Comparison of ENCODE assay signal across 1 cellular context in genomic region chr19:506404-507285, GRCh38.
TF ChIP-seq lines count a peak whose summit lies in the region.

No MANE protein-coding gene starts in this region.

TF ChIP-seq in HepG2, 621 proteins besides CTCF, POLR2A, EP300 and RAD21 (continued from another document and continues in another):
- TF ChIP-seq AHR (CRISPR knock-in tag; IDR thresholded peaks at IDR 0.05): 0 out of 2 replicates have a peak, but pooled peaks have one; percentile 60
- peak; percentile 37; the same call in 1 of the 2 replicates for TF ChIP-seq MXD3 (CRISPR knock-in tag; IDR thresholded peaks at IDR 0.05)
- TF ChIP-seq SP1 (IDR thresholded peaks at IDR 0.05): no peak
- peak; percentile 58; the same call in 1 of the 2 replicates for TF ChIP-seq SP1 (CRISPR knock-in tag; IDR thresholded peaks at IDR 0.05)
- no peak for TF ChIP-seq ZNF124 (CRISPR knock-in tag; IDR thresholded peaks at IDR 0.05)
- TF ChIP-seq TP53 (CRISPR knock-in tag; conservative IDR thresholded peaks at IDR 0.05): no peak
- no peak for TF ChIP-seq ONECUT2 (CRISPR knock-in tag; IDR thresholded peaks at IDR 0.05)
- TF ChIP-seq ZNF660 (CRISPR knock-in tag; IDR thresholded peaks at IDR 0.05; ENCODE audit: borderline replicate concordance, low read depth): no peak
- TF ChIP-seq RXRA (CRISPR knock-in tag; IDR thresholded peaks at IDR 0.05): peak; percentile 58; the same call in 1 of the 2 replicates
- no peak for TF ChIP-seq TRAFD1 (CRISPR knock-in tag; IDR thresholded peaks at IDR 0.05; ENCODE audit: borderline replicate concordance)
- no peak for TF ChIP-seq ZBTB46 (CRISPR knock-in tag; IDR thresholded peaks at IDR 0.05; ENCODE audit: borderline replicate concordance)
- TF ChIP-seq ZBTB2 (CRISPR knock-in tag; IDR thresholded peaks at IDR 0.05; ENCODE audit: low read depth): no peak
- TF ChIP-seq ZSCAN22 (CRISPR knock-in tag; IDR thresholded peaks at IDR 0.05): no peak
- TF ChIP-seq POLR2AphosphoS5 (IDR thresholded peaks at IDR 0.05; ENCODE audit: low read depth, low read length): peak; percentile 46
- no peak for TF ChIP-seq FOXO4 (CRISPR knock-in tag; conservative IDR thresholded peaks at IDR 0.05)
- no peak for TF ChIP-seq SIX4 (CRISPR knock-in tag; IDR thresholded peaks at IDR 0.05)
- TF ChIP-seq SALL2 (CRISPR knock-in tag; IDR thresholded peaks at IDR 0.05): peak; percentile 10; the same call in 1 of the 2 replicates
- TF ChIP-seq TFDP1 (CRISPR knock-in tag; IDR thresholded peaks at IDR 0.05; ENCODE audit: borderline replicate concordance): peak; percentile 55; the same call in 1 of the 2 replicates
- no peak for TF ChIP-seq ZNF704 (CRISPR knock-in tag; IDR thresholded peaks at IDR 0.05; ENCODE audit: borderline replicate concordance)
- TF ChIP-seq DRAP1 (CRISPR knock-in tag; IDR thresholded peaks at IDR 0.05): peak; percentile 15; the same call in 1 of the 2 replicates
- no peak for TF ChIP-seq TCF12 (IDR thresholded peaks at IDR 0.05)
- no peak for TF ChIP-seq TCF12 (CRISPR knock-in tag; IDR thresholded peaks at IDR 0.05)
- TF ChIP-seq FOSL1 (CRISPR knock-in tag; IDR thresholded peaks at IDR 0.05; ENCODE audit: borderline replicate concordance): no peak
- peak; percentile 56; the same call in 1 of the 2 replicates for TF ChIP-seq GZF1 (CRISPR knock-in tag; IDR thresholded peaks at IDR 0.05)
- 0 out of 2 replicates have a peak, but pooled peaks have one; percentile 22 for TF ChIP-seq SRY (CRISPR knock-in tag; IDR thresholded peaks at IDR 0.05)
- no peak for TF ChIP-seq MEIS2 (CRISPR knock-in tag; IDR thresholded peaks at IDR 0.05)
- TF ChIP-seq KAT2B (IDR thresholded peaks at IDR 0.05; ENCODE audit: borderline replicate concordance, low read depth, low read length): no peak
- TF ChIP-seq SALL1 (CRISPR knock-in tag; IDR thresholded peaks at IDR 0.05): peak; percentile 62
- no peak for TF ChIP-seq TBL1XR1 (IDR thresholded peaks at IDR 0.05; ENCODE audit: borderline replicate concordance, low read length, partially characterized antibody)
- no peak for TF ChIP-seq NFIC (IDR thresholded peaks at IDR 0.05; ENCODE audit: low read length)
- TF ChIP-seq ZNF335 (CRISPR knock-in tag; IDR thresholded peaks at IDR 0.05): peak; percentile 38; the same call in 1 of the 2 replicates
- TF ChIP-seq SP2 (CRISPR knock-in tag; IDR thresholded peaks at IDR 0.05): no peak
- TF ChIP-seq ZNF142 (CRISPR knock-in tag; IDR thresholded peaks at IDR 0.05): no peak
- 0 out of 2 replicates have a peak, but pooled peaks have one; percentile 43 for TF ChIP-seq ZBTB44 (CRISPR knock-in tag; IDR thresholded peaks at IDR 0.05)
- TF ChIP-seq EHMT2 (IDR thresholded peaks at IDR 0.05; ENCODE audit: borderline replicate concordance, low read depth, low read length): 0 out of 2 replicates have a peak, but pooled peaks have one; percentile 80
- TF ChIP-seq ZNF792 (CRISPR knock-in tag; IDR thresholded peaks at IDR 0.05): peak; percentile 23; the same call in 1 of the 2 replicates
- no peak for TF ChIP-seq ZSCAN29 (CRISPR knock-in tag; conservative IDR thresholded peaks at IDR 0.05)
- TF ChIP-seq ZNF737 (CRISPR knock-in tag; IDR thresholded peaks at IDR 0.05; ENCODE audit: borderline replicate concordance): no peak
- no peak for TF ChIP-seq ZXDC (CRISPR knock-in tag; IDR thresholded peaks at IDR 0.05)
- no peak; the same call in 1 of the 2 replicates for TF ChIP-seq POGZ (CRISPR knock-in tag; IDR thresholded peaks at IDR 0.05)
